9 cellular contexts compared by ENCODE assay signal in the genomic region with DNA sequence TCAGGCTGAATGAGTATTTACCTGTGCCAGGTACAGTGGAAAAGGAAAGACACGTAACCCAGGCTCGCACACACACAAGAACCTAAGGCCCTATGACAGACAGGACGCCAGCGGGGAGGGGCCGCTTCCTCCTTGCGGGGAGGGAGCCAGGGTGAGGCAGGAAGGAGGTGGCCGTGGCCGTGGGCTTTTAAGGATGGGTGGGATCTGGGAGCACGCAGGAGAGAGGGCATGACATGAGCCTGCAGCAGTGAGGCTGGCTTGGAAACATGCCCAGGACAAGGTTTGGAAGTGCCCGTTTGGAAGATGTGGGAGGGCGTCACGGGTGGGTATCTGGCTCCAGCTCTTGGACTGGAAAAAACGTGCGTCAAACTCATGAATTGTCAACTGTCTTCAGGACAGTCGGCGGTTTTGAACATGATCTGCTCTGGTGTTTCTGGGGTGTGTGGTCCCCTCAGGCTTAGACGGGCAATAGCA. TPM values are rescaled to one million over a fixed set of nuclear protein-coding genes. Genes with fewer than 3 reads are reported as not detected.
DNase-seq lines count a peak whose midpoint lies in the region; ATAC-seq, FAIRE-seq and TF ChIP-seq lines count a peak whose summit lies in the region.
"Had no signal": no experiment of that assay in that cellular context is flagged by ENCODE, and none has a peak within 500 bp of the region (broad histone marks: within the 10 kb centered on the region; RNA-seq: fewer than 3 reads in every experiment).

No MANE protein-coding gene starts in this region.

- peak overlapping the region; percentile 55 to 61 for H3K27ac ChIP-seq in kidney (ENCODE audit: low read depth in 2 of 2, low read length in 2 of 2)
- no peak overlapping the region for H3K27ac ChIP-seq in mesenchymal stem cell (ENCODE audit: low read length, poor library complexity, severe bottlenecking)

- H2BK5ac ChIP-seq in mesenchymal stem cell (ENCODE audit: low read depth, low read length, poor library complexity, severe bottlenecking): no peak overlapping the region

- H3K79me1 ChIP-seq in mesenchymal stem cell (replicated peaks; ENCODE audit: low read length, poor library complexity, severe bottlenecking): peaks cover 10% of the 10 kb centered on the region

- H3K9ac ChIP-seq in Loucy (ENCODE audit: low read depth, low read length, poor library complexity, severe bottlenecking) (no peak overlapping the region), kidney (ENCODE audit: low read length in 2 of 2) (no peak overlapping the region), mesenchymal stem cell (ENCODE audit: low read length) (no peak overlapping the region)

- H3K27me3 ChIP-seq in Loucy (ENCODE audit: insufficient read depth, low read length, poor library complexity, severe bottlenecking): no peaks in the 10 kb centered on the region
- H3K27me3 ChIP-seq in mesenchymal stem cell (ENCODE audit: control insufficient read depth in 1 of 2, insufficient read depth in 1 of 2, low read length in 2 of 2): no peaks in the 10 kb centered on the region

- H3F3A ChIP-seq in Loucy (ENCODE audit: low read depth): no peaks in the 10 kb centered on the region

- no peak overlapping the region for H3K4ac ChIP-seq in mesenchymal stem cell (ENCODE audit: low read depth in 1 of 2, low read length in 2 of 2)

- H2AFZ ChIP-seq in Loucy (ENCODE audit: low read length) (no peak overlapping the region), mesenchymal stem cell (ENCODE audit: low read depth, low read length) (no peak overlapping the region)

- peaks cover 67% of the 10 kb centered on the region; the same call in 1 of the 2 replicates for H3K79me2 ChIP-seq in Loucy (ENCODE audit: insufficient read depth, low read length)

- no peak overlapping the region for H2AK5ac ChIP-seq in mesenchymal stem cell (ENCODE audit: low read length, severe bottlenecking)

- no peak overlapping the region for H3K14ac ChIP-seq in mesenchymal stem cell (ENCODE audit: low read length in 2 of 2)

- no peak for ATAC-seq in HG02623 (IDR thresholded peaks at IDR 0.05; ENCODE audit: unreplicated experiment)

- H3K36me3 ChIP-seq in Loucy (ENCODE audit: insufficient read depth, low read length) (peaks cover 3% of the 10 kb centered on the region; the same call in 1 of the 2 replicates), kidney (ENCODE audit: control insufficient read depth in 1 of 2, insufficient read depth in 2 of 2, low read length in 2 of 2) (peaks cover 2 to 6% of the 10 kb centered on the region in 2 donors), mesenchymal stem cell (ENCODE audit: control insufficient read depth in 1 of 2, insufficient read depth in 2 of 2, low read depth in 1 of 2, low read length in 2 of 2) (peaks cover 20 to 43% of the 10 kb centered on the region in 2 experiments)

- whole genome bisulfite sequencing in mesenchymal stem cell: 89% methylated on average over 17 of the region's 17 CpGs

- H4K20me1 ChIP-seq in Loucy (ENCODE audit: insufficient read depth, low read length, poor library complexity, severe bottlenecking): peaks cover 27% of the 10 kb centered on the region

- TF ChIP-seq CTCF in Loucy (conservative IDR thresholded peaks at IDR 0.05; ENCODE audit: low read length) (no peak), kidney (IDR thresholded peaks at IDR 0.05; ENCODE audit: borderline replicate concordance, extremely low read depth, insufficient read depth) (no peak)

- H3K23ac ChIP-seq in mesenchymal stem cell (ENCODE audit: low read length in 2 of 2): no peak overlapping the region

- peak; percentile 56 for DNase-seq in activated effector memory CD4-positive, alpha-beta T cell treated with Interleukin-2 at 50 U/mL for 16 hours
- DNase-seq in kidney (peak; percentile 88), HuH-7 (ENCODE audit: low spot score) (no peak), mesenchymal stem cell (no peak), DMS153 (lab: John Stamatoyannopoulos, UW) (no peak)
- peak; percentile 22 for DNase-seq in stimulated activated naive CD4-positive, alpha-beta T cell treated with Interleukin-2 at 50 U/mL for 16 hours (lab: John Stamatoyannopoulos, UW)
- DNase-seq: GOT3 had no signal

- H2BK120ac ChIP-seq in mesenchymal stem cell (ENCODE audit: low read depth, low read length): no peak overlapping the region

- intact Hi-C loops in kidney (cut with DNase I): no loop called here

- H2BK12ac ChIP-seq in mesenchymal stem cell (ENCODE audit: low read length in 2 of 2): no peak overlapping the region

- H3K18ac ChIP-seq in mesenchymal stem cell (ENCODE audit: low read depth in 1 of 2, low read length in 2 of 2): no peak overlapping the region

- H4K91ac ChIP-seq in mesenchymal stem cell (ENCODE audit: low read length): no peak overlapping the region

- H3K9me2 ChIP-seq in Loucy (replicated peaks; ENCODE audit: low read depth, low read length): no peaks in the 10 kb centered on the region

- H4K8ac ChIP-seq in mesenchymal stem cell (ENCODE audit: low read length): no peak overlapping the region

- no peaks in the 10 kb centered on the region for H3K9me3 ChIP-seq in Loucy (ENCODE audit: insufficient read depth, low read depth, low read length)
- no peaks in the 10 kb centered on the region for H3K9me3 ChIP-seq in kidney (ENCODE audit: control insufficient read depth in 1 of 2, low read length in 2 of 2)
- H3K9me3 ChIP-seq in mesenchymal stem cell (ENCODE audit: control insufficient read depth, low read length): no peaks in the 10 kb centered on the region

- H3K4me3 ChIP-seq in Loucy (ENCODE audit: low read length, poor library complexity, severe bottlenecking) (no peak overlapping the region), kidney (ENCODE audit: low read length in 2 of 2) (no peak overlapping the region), mesenchymal stem cell (ENCODE audit: insufficient read depth in 1 of 2, low read depth in 1 of 2, low read length in 2 of 2) (no peak overlapping the region)

- H3K4me1 ChIP-seq in Loucy (ENCODE audit: insufficient read depth, low read length, poor library complexity, severe bottlenecking) (peaks cover 12% of the 10 kb centered on the region), kidney (ENCODE audit: control insufficient read depth in 1 of 2, insufficient read depth in 1 of 2, low read depth in 1 of 2, low read length in 2 of 2) (peaks cover 14 to 44% of the 10 kb centered on the region in 2 donors), mesenchymal stem cell (ENCODE audit: control insufficient read depth, insufficient read depth, low read depth, low read length) (peaks cover 58% of the 10 kb centered on the region)

- no peak overlapping the region for H2BK15ac ChIP-seq in mesenchymal stem cell (ENCODE audit: low read depth, poor library complexity, severe bottlenecking)

- FAIRE-seq in kidney (lab: Jason Lieb, UNC): no peak

- peak overlapping the region; percentile 57 for H3K4me2 ChIP-seq in Loucy (ENCODE audit: low read depth, low read length, poor library complexity, severe bottlenecking)
- H3K4me2 ChIP-seq in mesenchymal stem cell (ENCODE audit: low read length, poor library complexity, severe bottlenecking): no peak overlapping the region

RNA-seq across cellular contexts. Expression of a gene that starts 20.1 kb away (rescaled TPM):
- total RNA-seq in kidney: 52.7 TPM
- 34.8 TPM for polyA plus RNA-seq in kidney (ENCODE audit: insufficient read depth, low read depth, low replicate concordance)
- polyA plus RNA-seq in mesenchymal stem cell (2013, experiment 1 of 2): 108 TPM
- 106 TPM for polyA plus RNA-seq in mesenchymal stem cell (2013, experiment 2 of 2)

RNA-seq across cellular contexts. Expression of a gene that starts 22.1 kb away (rescaled TPM):
- total RNA-seq in kidney: 10.0 TPM
- 2.7 TPM for polyA plus RNA-seq in kidney (ENCODE audit: insufficient read depth, low read depth, low replicate concordance)
- polyA plus RNA-seq in mesenchymal stem cell (2013, experiment 1 of 2): 7.6 TPM
- polyA plus RNA-seq in mesenchymal stem cell (2013, experiment 2 of 2): 6.3 TPM

RNA-seq across cellular contexts. Expression of a gene that starts 36.9 kb away (rescaled TPM):
- 24.1 TPM for total RNA-seq in kidney
- 43.5 TPM for polyA plus RNA-seq in kidney (ENCODE audit: insufficient read depth, low read depth, low replicate concordance)
- polyA plus RNA-seq in mesenchymal stem cell (2013, experiment 1 of 2): 6.9 TPM
- polyA plus RNA-seq in mesenchymal stem cell (2013, experiment 2 of 2): 6.1 TPM

RNA-seq across cellular contexts. Expression of a gene that starts 41.7 kb away (rescaled TPM):
- total RNA-seq in kidney: 32.3 TPM
- 61.5 TPM for polyA plus RNA-seq in kidney (ENCODE audit: insufficient read depth, low read depth, low replicate concordance)
- polyA plus RNA-seq in mesenchymal stem cell (2013, experiment 1 of 2): 2.0 TPM
- 2.5 TPM for polyA plus RNA-seq in mesenchymal stem cell (2013, experiment 2 of 2)

Comparison
In these comparisons a context has a peak if more than half of its experiments do, and no peak if none do; other contexts are left out.
1. DNase-seq: peak in activated effector memory CD4-positive, alpha-beta T cell treated with Interleukin-2 at 50 U/mL for 16 hours (single experiment), kidney (single experiment) and stimulated activated naive CD4-positive, alpha-beta T cell treated with Interleukin-2 at 50 U/mL for 16 hours (single experiment); none in HuH-7 (single experiment), mesenchymal stem cell (single experiment) and DMS153 (single experiment).